Comparison of ENCODE assay signal across 32 cellular contexts in genomic region chr1:113265196-113265595, GRCh38.
"Had no signal": no experiment of that assay in that cellular context is flagged by ENCODE, and none has a peak within 500 bp of the region (broad histone marks: within the 10 kb centered on the region; RNA-seq: fewer than 3 reads in every experiment).

No MANE protein-coding gene starts in this region.

- H3K36me3 ChIP-seq: MG63 had no signal

- DNase-seq: Karpas-422, MG63, MM.1S, MV-4-11, NCI-H1092, NCI-H1092 treated with DMSO at 0.1 percent for 48 hours, NCI-H1105, NCI-H1105 treated with DMSO at 0.1 percent for 48 hours, NCI-H1417, NCI-H1417 treated with DMSO at 0.1 percent for 48 hours, NCI-H1436, NCI-H1436 treated with DMSO at 0.1 percent for 48 hours, NCI-H146, NCI-H1694, NCI-H1694 treated with DMSO at 0.1 percent for 48 hours, NCI-H187, NCI-H187 treated with DMSO at 0.1 percent for 48 hours, NCI-H1930, NCI-H2029, NCI-H2029 treated with DMSO at 0.1 percent for 48 hours, NCI-H2081, NCI-H2081 treated with DMSO at 0.1 percent for 48 hours, NCI-H2107, NCI-H2171, NCI-H2171 treated with DMSO at 0.1 percent for 48 hours, NCI-H2227 treated with DMSO at 0.1 percent for 48 hours, NCI-H226, NCI-H345, NCI-H446 treated with DMSO at 0.1 percent for 48 hours, NCI-H510A, NCI-H510A treated with DMSO at 0.1 percent for 48 hours, NCI-H524 had no signal

- H3K27me3 ChIP-seq: MG63 had no signal

- H3K9me3 ChIP-seq: MG63 had no signal

- H3K4me3 ChIP-seq: MG63 had no signal
